In the genomic region with DNA sequence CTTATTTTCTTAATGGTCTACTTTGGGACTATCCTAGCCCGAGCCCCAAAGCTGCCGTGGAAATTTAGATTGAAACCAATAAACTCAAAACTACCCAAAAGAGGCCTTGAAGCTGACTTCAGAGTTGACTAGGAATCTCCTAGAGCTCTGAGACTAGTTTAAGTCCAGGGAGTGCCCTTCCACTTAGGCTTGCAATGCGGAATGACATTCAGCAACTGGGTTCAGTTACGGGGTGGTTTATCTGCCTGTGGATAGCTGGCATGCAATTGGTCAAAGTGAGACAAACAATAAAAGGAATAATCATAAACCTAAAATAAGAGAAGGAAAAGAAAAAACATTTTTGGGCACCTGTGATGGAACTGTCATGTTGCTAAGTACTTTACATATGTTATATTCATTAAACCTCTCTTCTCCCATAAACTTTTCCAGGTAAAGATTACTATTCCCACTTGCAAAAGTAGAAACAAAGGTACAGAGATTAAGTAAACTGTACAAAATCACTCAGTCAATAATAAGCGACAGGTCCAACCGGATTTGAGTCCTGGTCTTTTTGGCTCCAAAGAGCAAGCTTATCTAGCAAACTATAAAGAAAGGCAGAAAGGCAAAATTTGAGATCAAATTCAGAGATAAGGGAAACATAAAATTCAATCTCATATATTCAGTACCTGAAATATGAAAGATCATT, we compare ENCODE assay signal across 1 cellular context.
TF ChIP-seq lines count a peak whose summit lies in the region.

No MANE protein-coding gene starts in this region.

TF ChIP-seq in HepG2, 621 proteins besides CTCF, POLR2A, EP300 and RAD21 (continued from another document and continues in another):
- TF ChIP-seq FOXO1 (CRISPR knock-in tag; IDR thresholded peaks at IDR 0.05) (no peak; the same call in 1 of the 2 replicates), BRCA1 (CRISPR knock-in tag; IDR thresholded peaks at IDR 0.05) (no peak), HNRNPLL (IDR thresholded peaks at IDR 0.05; ENCODE audit: low read depth, low read length, poor library complexity, severe bottlenecking) (no peak), YEATS4 (CRISPR knock-in tag; IDR thresholded peaks at IDR 0.05; ENCODE audit: borderline replicate concordance) (0 out of 2 replicates have a peak, but pooled peaks have one; percentile 26), LBX2 (CRISPR knock-in tag; IDR thresholded peaks at IDR 0.05; ENCODE audit: borderline replicate concordance) (no peak), RFX3 (CRISPR knock-in tag; IDR thresholded peaks at IDR 0.05) (no peak), ZBTB21 (CRISPR knock-in tag; IDR thresholded peaks at IDR 0.05) (no peak), POLR2AphosphoS5 (IDR thresholded peaks at IDR 0.05; ENCODE audit: low read depth, low read length) (no peak), HMG20B (CRISPR knock-in tag; conservative IDR thresholded peaks at IDR 0.05) (no peak), ZNF644 (CRISPR knock-in tag; IDR thresholded peaks at IDR 0.05; ENCODE audit: low read depth) (no peak), ELF1 (CRISPR knock-in tag; IDR thresholded peaks at IDR 0.05) (no peak), ZNF589 (CRISPR knock-in tag; conservative IDR thresholded peaks at IDR 0.05) (no peak), ZNF614 (CRISPR knock-in tag; IDR thresholded peaks at IDR 0.05; ENCODE audit: borderline replicate concordance) (no peak), ZNF24 (IDR thresholded peaks at IDR 0.05) (no peak), ZNF468 (CRISPR knock-in tag; IDR thresholded peaks at IDR 0.05) (no peak), NCOR1 (IDR thresholded peaks at IDR 0.05; ENCODE audit: borderline replicate concordance, low read length) (peak; percentile 36; the same call in 1 of the 2 replicates), ZNF10 (CRISPR knock-in tag; IDR thresholded peaks at IDR 0.05; ENCODE audit: borderline replicate concordance, low read depth) (no peak), FOSL1 (CRISPR knock-in tag; IDR thresholded peaks at IDR 0.05; ENCODE audit: borderline replicate concordance) (no peak), CENPX (CRISPR knock-in tag; IDR thresholded peaks at IDR 0.05) (no peak), DR1 (CRISPR knock-in tag; IDR thresholded peaks at IDR 0.05) (no peak), PRMT3 (CRISPR knock-in tag; IDR thresholded peaks at IDR 0.05; ENCODE audit: borderline replicate concordance, low read depth) (no peak), ZNF331 (CRISPR knock-in tag; IDR thresholded peaks at IDR 0.05) (0 out of 2 replicates have a peak, but pooled peaks have one; percentile 13), THAP7 (CRISPR knock-in tag; IDR thresholded peaks at IDR 0.05) (no peak), ZNF570 (CRISPR knock-in tag; IDR thresholded peaks at IDR 0.05; ENCODE audit: borderline replicate concordance) (no peak), ZSCAN22 (CRISPR knock-in tag; IDR thresholded peaks at IDR 0.05) (no peak), WIZ (CRISPR knock-in tag; IDR thresholded peaks at IDR 0.05) (no peak), ZNF740 (CRISPR knock-in tag; IDR thresholded peaks at IDR 0.05) (no peak), SMAD3 (CRISPR knock-in tag; IDR thresholded peaks at IDR 0.05) (no peak), PHB2 (IDR thresholded peaks at IDR 0.05; ENCODE audit: partially characterized antibody) (no peak), ZNF263 (CRISPR knock-in tag; IDR thresholded peaks at IDR 0.05) (no peak), U2AF2 (IDR thresholded peaks at IDR 0.05; ENCODE audit: low read depth, low read length) (no peak), ZNF281 (CRISPR knock-in tag; IDR thresholded peaks at IDR 0.05; ENCODE audit: borderline replicate concordance) (no peak), MYNN (CRISPR knock-in tag; IDR thresholded peaks at IDR 0.05; ENCODE audit: low read depth) (no peak)
- TF ChIP-seq, protein P1, sequence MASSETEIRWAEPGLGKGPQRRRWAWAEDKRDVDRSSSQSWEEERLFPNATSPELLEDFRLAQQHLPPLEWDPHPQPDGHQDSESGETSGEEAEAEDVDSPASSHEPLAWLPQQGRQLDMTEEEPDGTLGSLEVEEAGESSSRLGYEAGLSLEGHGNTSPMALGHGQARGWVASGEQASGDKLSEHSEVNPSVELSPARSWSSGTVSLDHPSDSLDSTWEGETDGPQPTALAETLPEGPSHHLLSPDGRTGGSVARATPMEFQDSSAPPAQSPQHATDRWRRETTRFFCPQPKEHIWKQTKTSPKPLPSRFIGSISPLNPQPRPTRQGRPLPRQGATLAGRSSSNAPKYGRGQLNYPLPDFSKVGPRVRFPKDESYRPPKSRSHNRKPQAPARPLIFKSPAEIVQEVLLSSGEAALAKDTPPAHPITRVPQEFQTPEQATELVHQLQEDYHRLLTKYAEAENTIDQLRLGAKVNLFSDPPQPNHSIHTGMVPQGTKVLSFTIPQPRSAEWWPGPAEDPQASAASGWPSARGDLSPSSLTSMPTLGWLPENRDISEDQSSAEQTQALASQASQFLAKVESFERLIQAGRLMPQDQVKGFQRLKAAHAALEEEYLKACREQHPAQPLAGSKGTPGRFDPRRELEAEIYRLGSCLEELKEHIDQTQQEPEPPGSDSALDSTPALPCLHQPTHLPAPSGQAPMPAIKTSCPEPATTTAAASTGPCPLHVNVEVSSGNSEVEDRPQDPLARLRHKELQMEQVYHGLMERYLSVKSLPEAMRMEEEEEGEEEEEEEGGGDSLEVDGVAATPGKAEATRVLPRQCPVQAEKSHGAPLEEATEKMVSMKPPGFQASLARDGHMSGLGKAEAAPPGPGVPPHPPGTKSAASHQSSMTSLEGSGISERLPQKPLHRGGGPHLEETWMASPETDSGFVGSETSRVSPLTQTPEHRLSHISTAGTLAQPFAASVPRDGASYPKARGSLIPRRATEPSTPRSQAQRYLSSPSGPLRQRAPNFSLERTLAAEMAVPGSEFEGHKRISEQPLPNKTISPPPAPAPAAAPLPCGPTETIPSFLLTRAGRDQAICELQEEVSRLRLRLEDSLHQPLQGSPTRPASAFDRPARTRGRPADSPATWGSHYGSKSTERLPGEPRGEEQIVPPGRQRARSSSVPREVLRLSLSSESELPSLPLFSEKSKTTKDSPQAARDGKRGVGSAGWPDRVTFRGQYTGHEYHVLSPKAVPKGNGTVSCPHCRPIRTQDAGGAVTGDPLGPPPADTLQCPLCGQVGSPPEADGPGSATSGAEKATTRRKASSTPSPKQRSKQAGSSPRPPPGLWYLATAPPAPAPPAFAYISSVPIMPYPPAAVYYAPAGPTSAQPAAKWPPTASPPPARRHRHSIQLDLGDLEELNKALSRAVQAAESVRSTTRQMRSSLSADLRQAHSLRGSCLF (CRISPR knock-in tag; IDR thresholded peaks at IDR 0.05; ENCODE audit: borderline replicate concordance) = no peak
- TF ChIP-seq, protein P2, sequence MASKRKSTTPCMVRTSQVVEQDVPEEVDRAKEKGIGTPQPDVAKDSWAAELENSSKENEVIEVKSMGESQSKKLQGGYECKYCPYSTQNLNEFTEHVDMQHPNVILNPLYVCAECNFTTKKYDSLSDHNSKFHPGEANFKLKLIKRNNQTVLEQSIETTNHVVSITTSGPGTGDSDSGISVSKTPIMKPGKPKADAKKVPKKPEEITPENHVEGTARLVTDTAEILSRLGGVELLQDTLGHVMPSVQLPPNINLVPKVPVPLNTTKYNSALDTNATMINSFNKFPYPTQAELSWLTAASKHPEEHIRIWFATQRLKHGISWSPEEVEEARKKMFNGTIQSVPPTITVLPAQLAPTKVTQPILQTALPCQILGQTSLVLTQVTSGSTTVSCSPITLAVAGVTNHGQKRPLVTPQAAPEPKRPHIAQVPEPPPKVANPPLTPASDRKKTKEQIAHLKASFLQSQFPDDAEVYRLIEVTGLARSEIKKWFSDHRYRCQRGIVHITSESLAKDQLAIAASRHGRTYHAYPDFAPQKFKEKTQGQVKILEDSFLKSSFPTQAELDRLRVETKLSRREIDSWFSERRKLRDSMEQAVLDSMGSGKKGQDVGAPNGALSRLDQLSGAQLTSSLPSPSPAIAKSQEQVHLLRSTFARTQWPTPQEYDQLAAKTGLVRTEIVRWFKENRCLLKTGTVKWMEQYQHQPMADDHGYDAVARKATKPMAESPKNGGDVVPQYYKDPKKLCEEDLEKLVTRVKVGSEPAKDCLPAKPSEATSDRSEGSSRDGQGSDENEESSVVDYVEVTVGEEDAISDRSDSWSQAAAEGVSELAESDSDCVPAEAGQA (IDR thresholded peaks at IDR 0.05; ENCODE audit: low read depth) = no peak
- TF ChIP-seq, protein P2 (CRISPR knock-in tag; IDR thresholded peaks at IDR 0.05; ENCODE audit: borderline replicate concordance) = no peak
- TF ChIP-seq, protein P3, sequence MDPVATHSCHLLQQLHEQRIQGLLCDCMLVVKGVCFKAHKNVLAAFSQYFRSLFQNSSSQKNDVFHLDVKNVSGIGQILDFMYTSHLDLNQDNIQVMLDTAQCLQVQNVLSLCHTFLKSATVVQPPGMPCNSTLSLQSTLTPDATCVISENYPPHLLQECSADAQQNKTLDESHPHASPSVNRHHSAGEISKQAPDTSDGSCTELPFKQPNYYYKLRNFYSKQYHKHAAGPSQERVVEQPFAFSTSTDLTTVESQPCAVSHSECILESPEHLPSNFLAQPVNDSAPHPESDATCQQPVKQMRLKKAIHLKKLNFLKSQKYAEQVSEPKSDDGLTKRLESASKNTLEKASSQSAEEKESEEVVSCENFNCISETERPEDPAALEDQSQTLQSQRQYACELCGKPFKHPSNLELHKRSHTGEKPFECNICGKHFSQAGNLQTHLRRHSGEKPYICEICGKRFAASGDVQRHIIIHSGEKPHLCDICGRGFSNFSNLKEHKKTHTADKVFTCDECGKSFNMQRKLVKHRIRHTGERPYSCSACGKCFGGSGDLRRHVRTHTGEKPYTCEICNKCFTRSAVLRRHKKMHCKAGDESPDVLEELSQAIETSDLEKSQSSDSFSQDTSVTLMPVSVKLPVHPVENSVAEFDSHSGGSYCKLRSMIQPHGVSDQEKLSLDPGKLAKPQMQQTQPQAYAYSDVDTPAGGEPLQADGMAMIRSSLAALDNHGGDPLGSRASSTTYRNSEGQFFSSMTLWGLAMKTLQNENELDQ (CRISPR knock-in tag; IDR thresholded peaks at IDR 0.05; ENCODE audit: borderline replicate concordance) = no peak
- TF ChIP-seq, protein P4, sequence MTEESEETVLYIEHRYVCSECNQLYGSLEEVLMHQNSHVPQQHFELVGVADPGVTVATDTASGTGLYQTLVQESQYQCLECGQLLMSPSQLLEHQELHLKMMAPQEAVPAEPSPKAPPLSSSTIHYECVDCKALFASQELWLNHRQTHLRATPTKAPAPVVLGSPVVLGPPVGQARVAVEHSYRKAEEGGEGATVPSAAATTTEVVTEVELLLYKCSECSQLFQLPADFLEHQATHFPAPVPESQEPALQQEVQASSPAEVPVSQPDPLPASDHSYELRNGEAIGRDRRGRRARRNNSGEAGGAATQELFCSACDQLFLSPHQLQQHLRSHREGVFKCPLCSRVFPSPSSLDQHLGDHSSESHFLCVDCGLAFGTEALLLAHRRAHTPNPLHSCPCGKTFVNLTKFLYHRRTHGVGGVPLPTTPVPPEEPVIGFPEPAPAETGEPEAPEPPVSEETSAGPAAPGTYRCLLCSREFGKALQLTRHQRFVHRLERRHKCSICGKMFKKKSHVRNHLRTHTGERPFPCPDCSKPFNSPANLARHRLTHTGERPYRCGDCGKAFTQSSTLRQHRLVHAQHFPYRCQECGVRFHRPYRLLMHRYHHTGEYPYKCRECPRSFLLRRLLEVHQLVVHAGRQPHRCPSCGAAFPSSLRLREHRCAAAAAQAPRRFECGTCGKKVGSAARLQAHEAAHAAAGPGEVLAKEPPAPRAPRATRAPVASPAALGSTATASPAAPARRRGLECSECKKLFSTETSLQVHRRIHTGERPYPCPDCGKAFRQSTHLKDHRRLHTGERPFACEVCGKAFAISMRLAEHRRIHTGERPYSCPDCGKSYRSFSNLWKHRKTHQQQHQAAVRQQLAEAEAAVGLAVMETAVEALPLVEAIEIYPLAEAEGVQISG (CRISPR knock-in tag; IDR thresholded peaks at IDR 0.05) = no peak
